ENCODE assay signal across 29 cellular contexts in genomic region chr10:60125928-60126327, GRCh38.
"Had no signal": no experiment of that assay in that cellular context is flagged by ENCODE, and none has a peak within 500 bp of the region (broad histone marks: within the 10 kb centered on the region; RNA-seq: fewer than 3 reads in every experiment).

No MANE protein-coding gene starts in this region.

- ATAC-seq: heart left ventricle; left colon; left lung; lower lobe of right lung; natural killer cell; right lobe of liver; stimulated activated memory B cell treated with anti-CD40 and anti-IgM and Interleukin-4, amounts not matched to agents 10 μg/mL and 1 μg/mL and 100 μg/mL, for 72 hours; stimulated activated naive CD8-positive, alpha-beta T cell treated with anti-CD3 and anti-CD28 coated beads, Interleukin-15, Interleukin-2, amounts not matched to agents 100 U/mL and 50 U/mL, for 24 hours had no signal

- H3K27ac ChIP-seq: heart left ventricle, left lung, lower lobe of right lung, neural progenitor cell, neutrophil, prostate gland, right lobe of liver, stomach, testis, thyroid gland, transverse colon, upper lobe of left lung had no signal

- H3K9me3 ChIP-seq: heart left ventricle, left lung, lower lobe of right lung, neutrophil, prostate gland, right lobe of liver, stomach, testis, thyroid gland, transverse colon, upper lobe of left lung had no signal

- H3K27me3 Mint-ChIP-seq: naive B cell; stimulated activated memory B cell treated with anti-CD40 and anti-IgM and Interleukin-4, amounts not matched to agents 10 μg/mL and 1 μg/mL and 100 μg/mL, for 72 hours had no signal

- H3K4me3 Mint-ChIP-seq: immature natural killer cell; naive B cell; natural killer cell; nephron progenitor cell; neural progenitor cell; stimulated activated memory B cell treated with anti-CD40 and anti-IgM and Interleukin-4, amounts not matched to agents 10 μg/mL and 1 μg/mL and 100 μg/mL, for 72 hours had no signal

- H3K27me3 ChIP-seq: heart left ventricle, left lung, neural progenitor cell, neutrophil, right lobe of liver, stomach, testis, thyroid gland, transverse colon, upper lobe of left lung had no signal

- DNase-seq: heart left ventricle; hypothalamus; immature natural killer cell; kidney; left colon; left lung; lower lobe of right lung; mammary epithelial cell; mesenchymal stem cell; naive B cell; natural killer cell; nephron progenitor cell; occipital lobe; right lobe of liver; stimulated activated CD4-positive, alpha-beta T cell treated with anti-CD3 and anti-CD28 coated beads, Interleukin-1b, Interleukin-23, amount 100 ng/mL, for 48 hours; stimulated activated CD4-positive, alpha-beta T cell treated with anti-CD3 and anti-CD28 coated beads, Interleukin-2, amount 100 ng/mL, for 48 hours; stimulated activated CD4-positive, alpha-beta T cell treated with anti-CD3 and anti-CD28 coated beads, Interleukin-4, amount 100 ng/mL, for 4 hours; stimulated activated CD8-positive, alpha-beta memory T cell treated with anti-CD3 and anti-CD28 coated beads, Interleukin-4, amount 100 ng/mL, for 48 hours; stimulated activated naive CD8-positive, alpha-beta T cell treated with anti-CD3 and anti-CD28 coated beads, Interleukin-15, Interleukin-2, amounts not matched to agents 100 U/mL and 50 U/mL, for 24 hours; stomach; testis; thyroid gland; transverse colon; upper lobe of left lung had no signal

- H3K9me3 Mint-ChIP-seq: immature natural killer cell; naive B cell; natural killer cell; neural progenitor cell; stimulated activated memory B cell treated with anti-CD40 and anti-IgM and Interleukin-4, amounts not matched to agents 10 μg/mL and 1 μg/mL and 100 μg/mL, for 72 hours had no signal

- H3K4me1 Mint-ChIP-seq: immature natural killer cell, naive B cell, natural killer cell had no signal

- H3K4me3 ChIP-seq: heart left ventricle, left lung, lower lobe of right lung, neural progenitor cell, prostate gland, right lobe of liver, smooth muscle cell, stomach, testis, thyroid gland, transverse colon, upper lobe of left lung had no signal

- H3K27ac Mint-ChIP-seq: immature natural killer cell; natural killer cell; nephron progenitor cell; neural progenitor cell; stimulated activated memory B cell treated with anti-CD40 and anti-IgM and Interleukin-4, amounts not matched to agents 10 μg/mL and 1 μg/mL and 100 μg/mL, for 72 hours had no signal

- H3K36me3 ChIP-seq: left lung, lower lobe of right lung, neural progenitor cell, neutrophil, prostate gland, right lobe of liver, stomach, thyroid gland, transverse colon, upper lobe of left lung had no signal

- H3K36me3 Mint-ChIP-seq: immature natural killer cell; naive B cell; natural killer cell; stimulated activated memory B cell treated with anti-CD40 and anti-IgM and Interleukin-4, amounts not matched to agents 10 μg/mL and 1 μg/mL and 100 μg/mL, for 72 hours had no signal

- H3K4me1 ChIP-seq: left lung, lower lobe of right lung, prostate gland, right lobe of liver, testis had no signal
